Comparison of ENCODE assay signal across 28 cellular contexts in genomic region chr1:74684301-74684700, GRCh38. TPM values are rescaled to one million over a fixed set of nuclear protein-coding genes. Genes with fewer than 3 reads are reported as not detected.
"Had no signal": no experiment of that assay in that cellular context is flagged by ENCODE, and none has a peak within 500 bp of the region (broad histone marks: within the 10 kb centered on the region; RNA-seq: fewer than 3 reads in every experiment).

No MANE protein-coding gene starts in this region.

- H3K4me1 Mint-ChIP-seq: stimulated activated naive CD8-positive, alpha-beta T cell treated with anti-CD3 and anti-CD28 coated beads, Interleukin-15, amount 100 ng/mL, for 72 hours had no signal

- H3K4me3 Mint-ChIP-seq: stimulated activated effector memory CD8-positive, alpha-beta T cell treated with anti-CD3 and anti-CD28 coated beads, Interleukin-12 subunit alpha, Interleukin-12 subunit beta, amount 100 ng/mL, for 72 hours; stimulated activated memory B cell treated with anti-CD40 and anti-IgM and Interleukin-4, amounts not matched to agents 10 μg/mL and 1 μg/mL and 100 μg/mL, for 72 hours; stimulated activated naive B cell treated with anti-CD40 and anti-IgM and Interleukin-4, amounts not matched to agents 10 μg/mL and 1 μg/mL and 100 μg/mL, for 72 hours; stimulated activated naive CD8-positive, alpha-beta T cell treated with anti-CD3 and anti-CD28 coated beads, Interleukin-15, amount 100 ng/mL, for 72 hours; stimulated activated naive CD8-positive, alpha-beta T cell treated with anti-CD3 and anti-CD28 coated beads, Interleukin-15, Interleukin-2, amounts not matched to agents 100 ng/mL and 50 ng/mL, for 24 hours; type B pancreatic cell had no signal

- H3K36me3 Mint-ChIP-seq: stimulated activated effector memory CD8-positive, alpha-beta T cell treated with anti-CD3 and anti-CD28 coated beads, Interleukin-12 subunit alpha, Interleukin-12 subunit beta, amount 100 ng/mL, for 72 hours; stimulated activated memory B cell treated with anti-CD40 and anti-IgM and Interleukin-4, amounts not matched to agents 10 μg/mL and 1 μg/mL and 100 μg/mL, for 72 hours; stimulated activated naive B cell treated with anti-CD40 and anti-IgM and Interleukin-4, amounts not matched to agents 10 μg/mL and 1 μg/mL and 100 μg/mL, for 72 hours; type B pancreatic cell had no signal

- DNase-seq: stimulated activated CD4-positive, alpha-beta T cell treated with anti-CD3 and anti-CD28 coated beads, Interleukin-2, amount 100 ng/mL, for 48 hours; stimulated activated CD4-positive, alpha-beta T cell treated with anti-CD3 and anti-CD28 coated beads, Interleukin-4, amount 100 ng/mL, for 1 hour; stimulated activated CD4-positive, alpha-beta T cell treated with anti-CD3 and anti-CD28 coated beads, Interleukin-4, amount 100 ng/mL, for 24 hours; stimulated activated CD4-positive, alpha-beta T cell treated with anti-CD3 and anti-CD28 coated beads, Interleukin-4, amount 100 ng/mL, for 4 hours; stimulated activated CD8-positive, alpha-beta memory T cell treated with anti-CD3 and anti-CD28 coated beads, Interleukin-4, amount 100 ng/mL, for 48 hours; stimulated activated naive B cell treated with anti-CD40 and anti-IgM and Interleukin-4, amounts not matched to agents 10 μg/mL and 1 μg/mL and 100 μg/mL, for 72 hours; stimulated activated naive CD4-positive, alpha-beta T cell; stimulated activated naive CD4-positive, alpha-beta T cell treated with Interleukin-2 at 50 U/mL for 16 hours; stimulated activated naive CD8-positive, alpha-beta T cell treated with anti-CD3 and anti-CD28 coated beads, Interleukin-15, amount 100 ng/mL, for 72 hours; stimulated activated naive CD8-positive, alpha-beta T cell treated with anti-CD3 and anti-CD28 coated beads, Interleukin-15, Interleukin-2, amounts not matched to agents 100 U/mL and 50 U/mL, for 24 hours; stomach; substantia nigra; testis; thyroid gland; tibial artery; transverse colon; trophoblast cell; upper lobe of left lung; upper lobe of right lung; uterus had no signal

- H3K9me3 Mint-ChIP-seq: stimulated activated effector memory CD8-positive, alpha-beta T cell treated with anti-CD3 and anti-CD28 coated beads, Interleukin-12 subunit alpha, Interleukin-12 subunit beta, amount 100 ng/mL, for 72 hours; stimulated activated memory B cell treated with anti-CD40 and anti-IgM and Interleukin-4, amounts not matched to agents 10 μg/mL and 1 μg/mL and 100 μg/mL, for 72 hours; stimulated activated naive B cell treated with anti-CD40 and anti-IgM and Interleukin-4, amounts not matched to agents 10 μg/mL and 1 μg/mL and 100 μg/mL, for 72 hours; stimulated activated naive CD8-positive, alpha-beta T cell treated with anti-CD3 and anti-CD28 coated beads, Interleukin-15, amount 100 ng/mL, for 72 hours; stimulated activated naive CD8-positive, alpha-beta T cell treated with anti-CD3 and anti-CD28 coated beads, Interleukin-15, Interleukin-2, amounts not matched to agents 100 ng/mL and 50 ng/mL, for 24 hours; type B pancreatic cell had no signal

- H3K27ac Mint-ChIP-seq: stimulated activated effector memory CD8-positive, alpha-beta T cell treated with anti-CD3 and anti-CD28 coated beads, Interleukin-12 subunit alpha, Interleukin-12 subunit beta, amount 100 ng/mL, for 72 hours; stimulated activated memory B cell treated with anti-CD40 and anti-IgM and Interleukin-4, amounts not matched to agents 10 μg/mL and 1 μg/mL and 100 μg/mL, for 72 hours; stimulated activated naive B cell treated with anti-CD40 and anti-IgM and Interleukin-4, amounts not matched to agents 10 μg/mL and 1 μg/mL and 100 μg/mL, for 72 hours; stimulated activated naive CD8-positive, alpha-beta T cell treated with anti-CD3 and anti-CD28 coated beads, Interleukin-15, amount 100 ng/mL, for 72 hours; stimulated activated naive CD8-positive, alpha-beta T cell treated with anti-CD3 and anti-CD28 coated beads, Interleukin-15, Interleukin-2, amounts not matched to agents 100 ng/mL and 50 ng/mL, for 24 hours; type B pancreatic cell had no signal

- H3K27me3 Mint-ChIP-seq: stimulated activated memory B cell treated with anti-CD40 and anti-IgM and Interleukin-4, amounts not matched to agents 10 μg/mL and 1 μg/mL and 100 μg/mL, for 72 hours; stimulated activated naive B cell treated with anti-CD40 and anti-IgM and Interleukin-4, amounts not matched to agents 10 μg/mL and 1 μg/mL and 100 μg/mL, for 72 hours had no signal

RNA-seq across cellular contexts. Expression of gene ERICH3, which starts 10.7 kb away (rescaled TPM):
- total RNA-seq: subcutaneous adipose tissue, suprapubic skin, thoracic aorta, upper lobe of right lung, ureter had no signal
